In the genomic region with DNA sequence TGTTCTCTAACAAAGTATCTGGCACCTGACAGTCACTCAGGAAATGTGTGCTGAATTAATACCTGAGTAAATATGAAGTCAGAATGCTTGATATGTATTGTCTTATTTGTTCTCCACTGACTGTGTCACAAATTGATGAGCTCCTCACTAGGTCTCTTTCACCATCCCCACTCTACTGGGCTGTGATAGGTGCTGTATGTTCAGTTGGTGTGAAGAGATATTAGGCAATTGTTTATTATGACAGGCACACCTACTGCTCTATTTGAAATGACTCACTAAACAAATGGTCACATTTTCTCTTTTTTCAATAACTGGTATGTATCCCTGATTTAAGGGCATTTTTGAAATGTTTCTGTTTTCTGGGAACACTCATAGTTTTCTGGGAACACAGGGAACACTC, we compare ENCODE assay signal across 32 cellular contexts. TPM values are rescaled to one million over a fixed set of nuclear protein-coding genes. Genes with fewer than 3 reads are reported as not detected.
"Had no signal": no experiment of that assay in that cellular context is flagged by ENCODE, and none has a peak within 500 bp of the region (broad histone marks: within the 10 kb centered on the region; RNA-seq: fewer than 3 reads in every experiment).

No MANE protein-coding gene starts in this region.

- H3K4me1 Mint-ChIP-seq: naive thymus-derived CD8-positive, alpha-beta T cell; nephron progenitor cell; stimulated activated effector memory CD8-positive, alpha-beta T cell treated with anti-CD3 and anti-CD28 coated beads, Interleukin-12 subunit alpha, Interleukin-12 subunit beta, amount 100 ng/mL, for 72 hours had no signal

- H3K79me2 ChIP-seq: hepatocyte had no signal

- H3K4me3 ChIP-seq: dorsolateral prefrontal cortex, gastroesophageal sphincter, heart left ventricle, hepatocyte, psoas muscle, sigmoid colon, testis, tibial nerve, upper lobe of right lung, uterus had no signal

- H3K4me3 Mint-ChIP-seq: naive thymus-derived CD8-positive, alpha-beta T cell; nephron progenitor cell; stimulated activated effector memory CD8-positive, alpha-beta T cell treated with anti-CD3 and anti-CD28 coated beads, Interleukin-12 subunit alpha, Interleukin-12 subunit beta, amount 100 ng/mL, for 72 hours had no signal

- FAIRE-seq: colon, kidney had no signal

- H2AFZ ChIP-seq: hepatocyte had no signal

- H3K4me2 ChIP-seq: hepatocyte had no signal

- H3K4me1 ChIP-seq: foreskin keratinocyte, gastroesophageal sphincter, heart left ventricle, psoas muscle, sigmoid colon, testis, tibial nerve, upper lobe of right lung, uterus had no signal

- H3K9me3 ChIP-seq: psoas muscle, sigmoid colon, testis, upper lobe of right lung, uterus had no signal

- H3K27ac Mint-ChIP-seq: naive thymus-derived CD8-positive, alpha-beta T cell; nephron progenitor cell; stimulated activated effector memory CD8-positive, alpha-beta T cell treated with anti-CD3 and anti-CD28 coated beads, Interleukin-12 subunit alpha, Interleukin-12 subunit beta, amount 100 ng/mL, for 72 hours had no signal

- DNase-seq: dorsolateral prefrontal cortex; effector CD4-positive, alpha-beta T cell; foreskin keratinocyte; heart left ventricle; kidney; mesendoderm; midbrain; naive thymus-derived CD8-positive, alpha-beta T cell; nephron progenitor cell; nucleus accumbens; posterior cingulate gyrus; psoas muscle; right cardiac atrium; sigmoid colon; stimulated activated CD4-positive, alpha-beta T cell treated with anti-CD3 and anti-CD28 coated beads, Interleukin-2, amount 100 ng/mL, for 24 hours; stimulated activated CD4-positive, alpha-beta T cell treated with anti-CD3 and anti-CD28 coated beads, Interleukin-4, amount 100 ng/mL, for 24 hours; stimulated activated naive CD4-positive, alpha-beta T cell treated with Interleukin-2 at 50 U/mL for 16 hours; substantia nigra; testis; upper lobe of right lung; uterus had no signal

- ATAC-seq: esophagus mucosa; foreskin keratinocyte; gastroesophageal sphincter; heart left ventricle; left lobe of liver; naive thymus-derived CD8-positive, alpha-beta T cell; psoas muscle; right cardiac atrium; stimulated activated effector memory CD8-positive, alpha-beta T cell treated with anti-CD3 and anti-CD28 coated beads, Interleukin-12 subunit alpha, Interleukin-12 subunit beta, amount 100 ng/mL, for 72 hours; upper lobe of right lung had no signal

- H3K27ac ChIP-seq: dorsolateral prefrontal cortex, epithelial cell of prostate, foreskin keratinocyte, gastroesophageal sphincter, heart left ventricle, hepatocyte, psoas muscle, sigmoid colon, testis, tibial nerve, upper lobe of right lung, uterus had no signal

- H3K9me3 Mint-ChIP-seq: stimulated activated effector memory CD8-positive, alpha-beta T cell treated with anti-CD3 and anti-CD28 coated beads, Interleukin-12 subunit alpha, Interleukin-12 subunit beta, amount 100 ng/mL, for 72 hours had no signal

- H3K36me3 Mint-ChIP-seq: stimulated activated effector memory CD8-positive, alpha-beta T cell treated with anti-CD3 and anti-CD28 coated beads, Interleukin-12 subunit alpha, Interleukin-12 subunit beta, amount 100 ng/mL, for 72 hours had no signal

- H3K36me3 ChIP-seq: gastroesophageal sphincter, heart left ventricle, sigmoid colon, tibial nerve, upper lobe of right lung, uterus had no signal

- H3K27me3 ChIP-seq: foreskin keratinocyte, gastroesophageal sphincter, heart left ventricle, hepatocyte, sigmoid colon, testis, tibial nerve, upper lobe of right lung, uterus had no signal

RNA-seq across cellular contexts. Expression of gene CCDC39, which starts 25.2 kb away (rescaled TPM):
- total RNA-seq: esophagus mucosa, foreskin keratinocyte, gastroesophageal sphincter, heart left ventricle, hepatocyte, left lobe of liver, lung microvascular endothelial cell, osteocyte, right cardiac atrium, skeletal muscle tissue, upper lobe of right lung had no signal
- polyA plus RNA-seq: foreskin keratinocyte; heart left ventricle; hepatocyte; naive thymus-derived CD8-positive, alpha-beta T cell; right cardiac atrium had no signal
